1 cellular context compared by ENCODE assay signal in genomic region chr2:138012082-138012481, GRCh38.
TF ChIP-seq lines count a peak whose summit lies in the region.

No MANE protein-coding gene starts in this region.

TF ChIP-seq in K562, 482 proteins besides CTCF, POLR2A, EP300 and RAD21 (continued from another document and continues in another):
- no peak for TF ChIP-seq REST (CRISPR knock-in tag; IDR thresholded peaks at IDR 0.05; ENCODE audit: low read depth)
- no peak for TF ChIP-seq L3MBTL2 (IDR thresholded peaks at IDR 0.05)
- no peak for TF ChIP-seq FOXP4 (CRISPR knock-in tag; IDR thresholded peaks at IDR 0.05; ENCODE audit: borderline replicate concordance)
- no peak for TF ChIP-seq MAFF (IDR thresholded peaks at IDR 0.05; ENCODE audit: low read length)
- TF ChIP-seq SIN3B (IDR thresholded peaks at IDR 0.05; ENCODE audit: low read depth), result no peak
- no peak for TF ChIP-seq EZH2 (IDR thresholded peaks at IDR 0.05; ENCODE audit: borderline replicate concordance, low read depth, low read length)
- no peak for TF ChIP-seq NFRKB (IDR thresholded peaks at IDR 0.05; ENCODE audit: low read depth)
- no peak for TF ChIP-seq ZNF79 (CRISPR knock-in tag; IDR thresholded peaks at IDR 0.05; ENCODE audit: low read depth)
- TF ChIP-seq ZFP91 (CRISPR knock-in tag; IDR thresholded peaks at IDR 0.05), result no peak
- no peak for TF ChIP-seq SMARCB1 (IDR thresholded peaks at IDR 0.05; ENCODE audit: insufficient read length, low read depth)
- no peak; the same call in 1 of the 2 replicates for TF ChIP-seq KHSRP (IDR thresholded peaks at IDR 0.05)
- TF ChIP-seq HDAC8 (tag; IDR thresholded peaks at IDR 0.05), result no peak
- no peak; the same call in 1 of the 2 replicates for TF ChIP-seq RNF2 (IDR thresholded peaks at IDR 0.05)
- no peak for TF ChIP-seq ZBTB40 (IDR thresholded peaks at IDR 0.05)
- TF ChIP-seq ZBTB40 (CRISPR knock-in tag; IDR thresholded peaks at IDR 0.05), result no peak
- TF ChIP-seq ZNF277 (CRISPR knock-in tag; IDR thresholded peaks at IDR 0.05; ENCODE audit: borderline replicate concordance), result no peak
- no peak for TF ChIP-seq THRA (IDR thresholded peaks at IDR 0.05)
- TF ChIP-seq ZNF445 (CRISPR knock-in tag; IDR thresholded peaks at IDR 0.05; ENCODE audit: low read depth), result no peak
- no peak for TF ChIP-seq ZBTB33 (CRISPR knock-in tag; IDR thresholded peaks at IDR 0.05)
- TF ChIP-seq ELK3 (CRISPR knock-in tag; IDR thresholded peaks at IDR 0.05), result no peak
- no peak for TF ChIP-seq ZBTB9 (CRISPR knock-in tag; IDR thresholded peaks at IDR 0.05)
- TF ChIP-seq ZNF146 (CRISPR knock-in tag; IDR thresholded peaks at IDR 0.05; ENCODE audit: unreplicated experiment), result no peak
- TF ChIP-seq KLF13 (tag; IDR thresholded peaks at IDR 0.05; ENCODE audit: borderline replicate concordance, low read depth), result no peak
- no peak for TF ChIP-seq KLF6 (CRISPR knock-in tag; IDR thresholded peaks at IDR 0.05; ENCODE audit: borderline replicate concordance)
- no peak for TF ChIP-seq SFPQ (IDR thresholded peaks at IDR 0.05; ENCODE audit: low read depth, low read length)
- no peak for TF ChIP-seq SPI1 (IDR thresholded peaks at IDR 0.05; ENCODE audit: borderline replicate concordance, low read depth, low read length)
- no peak for TF ChIP-seq ZNF140 (CRISPR knock-in tag; IDR thresholded peaks at IDR 0.05)
- no peak for TF ChIP-seq SUPT5H (IDR thresholded peaks at IDR 0.05)
